Comparison of ENCODE assay signal across 9 cellular contexts in genomic region chr5:134555889-134556311, GRCh38. TPM values are rescaled to one million over a fixed set of nuclear protein-coding genes. Genes with fewer than 3 reads are reported as not detected.
DNase-seq lines count a peak whose midpoint lies in the region; ATAC-seq lines count a peak whose summit lies in the region.
"Had no signal": no experiment of that assay in that cellular context is flagged by ENCODE, and none has a peak within 500 bp of the region (broad histone marks: within the 10 kb centered on the region; RNA-seq: fewer than 3 reads in every experiment).

No MANE protein-coding gene starts in this region.

- DNase-seq in NCI-H524 treated with DMSO at 0.1 percent for 48 hours (lab: John Stamatoyannopoulos, UW): peak; percentile 69
- peak; percentile 79 for DNase-seq in activated CD8-positive, alpha-beta memory T cell treated with anti-CD3 and anti-CD28 coated beads, Interleukin-2, amount 50 U/mL, for 1 hour (ENCODE audit: extremely low read depth)
- peak; percentile 82 for DNase-seq in epidermal melanocyte (ENCODE audit: insufficient read length, low spot score)
- DNase-seq in neuronal stem cell (ENCODE audit: low spot score): peak; percentile 39
- DNase-seq in substantia nigra (lab: John Stamatoyannopoulos, UW): peak in 25 of 49 donors; percentile 6 to 84 (median 33)
- DNase-seq in Kasumi-1 (lab: John Stamatoyannopoulos, UW): no peak

- H2AFZ ChIP-seq in neuronal stem cell (ENCODE audit: low read length): no peak overlapping the region

- ATAC-seq in GM21367 (IDR thresholded peaks at IDR 0.05; ENCODE audit: unreplicated experiment): peak; percentile 42

- peak overlapping the region; percentile 64 for H2BK15ac ChIP-seq in neuronal stem cell (ENCODE audit: low read length)

- H3K79me1 ChIP-seq in neuronal stem cell (ENCODE audit: low read depth, low read length): no peaks in the 10 kb centered on the region

- no peak overlapping the region for H3K18ac ChIP-seq in neuronal stem cell (ENCODE audit: low read length)

- no peak overlapping the region for H3K4me3 ChIP-seq in BLaER1
- no peak overlapping the region for H3K4me3 ChIP-seq in neuronal stem cell (ENCODE audit: low read length in 2 of 2)
- H3K4me3 ChIP-seq: uterus had no signal

- no CpG with 5 or more reads among the region's 11 CpGs for WGBS in neuronal stem cell (ENCODE audit: extremely low coverage in 2 of 2, insufficient read length in 2 of 2, insufficient replicate concordance in 1 of 2), 2 donors

- H3K4me1 ChIP-seq in BLaER1 (peaks cover 74% of the 10 kb centered on the region), neuronal stem cell (ENCODE audit: control insufficient read depth in 2 of 2, insufficient read depth in 1 of 2, low read depth in 1 of 2, low read length in 2 of 2) (peaks cover 3 to 13% of the 10 kb centered on the region in 2 donors)

- peak overlapping the region; percentile 87 for H2BK5ac ChIP-seq in neuronal stem cell (ENCODE audit: low read length)

- H2BK12ac ChIP-seq in neuronal stem cell (ENCODE audit: low read length): no peak overlapping the region

- H3K4me2 ChIP-seq in BLaER1 (peak overlapping the region; percentile 91), neuronal stem cell (ENCODE audit: insufficient read depth, low read length, poor library complexity, severe bottlenecking) (no peak overlapping the region)

- H4K91ac ChIP-seq in neuronal stem cell (ENCODE audit: low read depth, low read length, poor library complexity): no peak overlapping the region

- no peaks in the 10 kb centered on the region; the same call in 1 of the 2 replicates for H4K20me1 ChIP-seq in BLaER1

- no peak overlapping the region for H3K4ac ChIP-seq in neuronal stem cell (ENCODE audit: low read length)

- H3K9ac ChIP-seq in BLaER1 (peak overlapping the region; percentile 46; the same call in 1 of the 2 replicates), neuronal stem cell (ENCODE audit: low read depth, low read length, poor library complexity) (no peak overlapping the region)

- peaks cover 44% of the 10 kb centered on the region for H3K36me3 ChIP-seq in BLaER1
- H3K36me3 ChIP-seq in neuronal stem cell (replicated peaks in 1 of 2; ENCODE audit: control insufficient read depth in 2 of 2, insufficient read depth in 2 of 2, low read length in 2 of 2): no peaks in the 10 kb centered on the region
- H3K36me3 ChIP-seq: uterus had no signal

- no peaks in the 10 kb centered on the region for H3K9me3 ChIP-seq in BLaER1
- no peaks in the 10 kb centered on the region for H3K9me3 ChIP-seq in neuronal stem cell (replicated peaks in 1 of 2; ENCODE audit: control insufficient read depth in 2 of 2, insufficient read depth in 1 of 2, low read depth in 1 of 2, low read length in 2 of 2)
- H3K9me3 ChIP-seq: uterus had no signal

- H3K23ac ChIP-seq in neuronal stem cell (ENCODE audit: low read depth, low read length, poor library complexity): no peak overlapping the region

- H2BK120ac ChIP-seq in neuronal stem cell (ENCODE audit: low read depth, low read length): no peak overlapping the region

- no peak overlapping the region for H4K8ac ChIP-seq in neuronal stem cell (ENCODE audit: low read depth, low read length)

- H3K27ac ChIP-seq in BLaER1: peak overlapping the region; percentile 84
- peak overlapping the region; percentile 35 for H3K27ac ChIP-seq in neuronal stem cell (replicated peaks; ENCODE audit: low read length)
- H3K27ac ChIP-seq in substantia nigra (ENCODE audit: low read depth, low read length, poor library complexity, severe bottlenecking): peak overlapping the region; percentile 63

- H3K27me3 ChIP-seq in BLaER1: no peaks in the 10 kb centered on the region
- H3K27me3 ChIP-seq in neuronal stem cell (ENCODE audit: control insufficient read depth in 3 of 3, insufficient read depth in 3 of 3, low read depth in 1 of 3, low read length in 3 of 3): no peaks in the 10 kb centered on the region
- H3K27me3 ChIP-seq: uterus had no signal

- peak overlapping the region; percentile 84 for H2AK5ac ChIP-seq in neuronal stem cell (ENCODE audit: low read depth, low read length)

- H3K14ac ChIP-seq in neuronal stem cell (ENCODE audit: low read length): no peak overlapping the region

RNA-seq across cellular contexts. Expression of gene JADE2, which starts 30.4 kb away (rescaled TPM):
- polyA plus RNA-seq in neuronal stem cell (2013, experiment 1 of 2): 1.5 TPM
- polyA plus RNA-seq in neuronal stem cell (2013, experiment 2 of 2): 1.3 TPM

Comparison
In these comparisons a context has a peak if more than half of its experiments do, and no peak if none do; other contexts are left out.
1. DNase-seq: peak in NCI-H524 treated with DMSO at 0.1 percent for 48 hours (single experiment), activated CD8-positive, alpha-beta memory T cell treated with anti-CD3 and anti-CD28 coated beads, Interleukin-2, amount 50 U/mL, for 1 hour (single experiment), epidermal melanocyte (single experiment), neuronal stem cell (single experiment) and substantia nigra (25 of 49); none in Kasumi-1 (0 of 2).
2. Peak in every context shown above with its lines, with median percentiles within 50 percentile points of each other: H3K27ac ChIP-seq.